In genomic region chr3:142863965-142864924, GRCh38 we compare ENCODE assay signal across 13 cellular contexts. TPM values are rescaled to one million over a fixed set of nuclear protein-coding genes. Genes with fewer than 3 reads are reported as not detected.
A peak's percentile ranks its signal among the peaks of the same experiment; 100 is the strongest.
DNase-seq lines count a peak whose midpoint lies in the region; ATAC-seq and TF ChIP-seq lines count a peak whose summit lies in the region.
"Had no signal": no experiment of that assay in that cellular context is flagged by ENCODE, and none has a peak within 500 bp of the region (broad histone marks: within the 10 kb centered on the region; RNA-seq: fewer than 3 reads in every experiment).

No MANE protein-coding gene starts in this region.

- CTCF ChIA-PET in PC-9 (lab: Charles Lee) = no interaction called here

- no peaks in the 10 kb centered on the region for H4K20me1 ChIP-seq in PC-9 (ENCODE audit: insufficient read depth)
- H4K20me1 ChIP-seq: BLaER1 treated with 17β-estradiol and CSF1 and Interleukin-3, amounts not matched to agents 10 nM and 100 nM had no signal

- H3K36me3 ChIP-seq in HUES64 (ENCODE audit: insufficient read depth, low read length) (no peaks in the 10 kb centered on the region), PC-9 (ENCODE audit: low read depth) (no peaks in the 10 kb centered on the region)
- H3K36me3 ChIP-seq: BLaER1 treated with 17β-estradiol and CSF1 and Interleukin-3, amounts not matched to agents 10 nM and 100 nM had no signal

- H3K9me3 ChIP-seq in HUES64 (ENCODE audit: insufficient read depth, low read depth, low read length) (no peaks in the 10 kb centered on the region), PC-9 (ENCODE audit: insufficient read depth, low read depth) (no peaks in the 10 kb centered on the region)
- H3K9me3 ChIP-seq: BLaER1 treated with 17β-estradiol and CSF1 and Interleukin-3, amounts not matched to agents 10 nM and 100 nM had no signal

- no peaks in the 10 kb centered on the region for H3K9me2 ChIP-seq in PC-9 (ENCODE audit: insufficient read depth)

- H3K27me3 ChIP-seq in HUES64 (ENCODE audit: insufficient read depth, low read length) (no peaks in the 10 kb centered on the region), PC-9 (ENCODE audit: insufficient read depth, low read depth) (no peaks in the 10 kb centered on the region)
- H3K27me3 ChIP-seq: BLaER1 treated with 17β-estradiol and CSF1 and Interleukin-3, amounts not matched to agents 10 nM and 100 nM had no signal

- H3K4me1 ChIP-seq in HUES64 (ENCODE audit: insufficient read depth, low read length) (peaks cover 61% of the 10 kb centered on the region), PC-9 (replicated peaks; ENCODE audit: insufficient read depth) (peaks cover 41% of the 10 kb centered on the region)

- H3K79me2 ChIP-seq in PC-9 (ENCODE audit: low read depth) = no peaks in the 10 kb centered on the region

- peak overlapping the region; percentile 77 for H3K4me2 ChIP-seq in PC-9

- TF ChIP-seq CTCF in PC-9 (conservative IDR thresholded peaks at IDR 0.05) = no peak

- H3K27ac ChIP-seq in HUES64 (ENCODE audit: low read depth, low read length) (peak overlapping the region; percentile 88; the same call in 1 of the 2 replicates), PC-9 (peak overlapping the region; percentile 61)
- H3K27ac ChIP-seq: BLaER1 treated with 17β-estradiol and CSF1 and Interleukin-3, amounts not matched to agents 10 nM and 100 nM had no signal

- intact Hi-C loops in PC-9 (cut with micrococcal nuclease; ENCODE audit: unreplicated experiment) = no loop called here

- peak; percentile 94 for DNase-seq in DMS 273 (lab: John Stamatoyannopoulos, UW; ENCODE audit: unreplicated experiment)
- DNase-seq in PC-9 = no peak
- no peak for DNase-seq in NCI-H1048 (lab: John Stamatoyannopoulos, UW)
- DNase-seq: activated gamma-delta T cell; GF-D8; stimulated activated naive CD4-positive, alpha-beta T cell; T-cell had no signal

- H3K4me3 ChIP-seq in HUES64 (ENCODE audit: low read length) (no peak overlapping the region), PC-9 (peak overlapping the region; percentile 30; the same call in 1 of the 2 replicates)
- H3K4me3 ChIP-seq: BLaER1 treated with 17β-estradiol and CSF1 and Interleukin-3, amounts not matched to agents 10 nM and 100 nM had no signal

- POLR2A ChIA-PET in PC-9 (lab: Charles Lee; ENCODE audit: unreplicated experiment) = interaction anchor here (0.6 kb wide), 1 partner anchor 49 kb away, joined by 4 read pairs; no protein-coding TSS in a partner anchor

- WGBS in HUES64 = 82% methylated on average over 7 of the region's 8 CpGs

- ATAC-seq in esophagus mucosa (peak; percentile 30), HG03565 (IDR thresholded peaks at IDR 0.05; ENCODE audit: unreplicated experiment) (no peak), GM21786 (IDR thresholded peaks at IDR 0.05; ENCODE audit: unreplicated experiment) (no peak), GM21723 (IDR thresholded peaks at IDR 0.05; ENCODE audit: unreplicated experiment) (no peak)
- ATAC-seq: T-cell had no signal

- BruUV-seq in PC-9 (replicated peaks; lab: Mats Ljungman, UMichigan) = no TSS peak

- H2AFZ ChIP-seq in PC-9 = no peak overlapping the region

- H3F3A ChIP-seq in PC-9 (ENCODE audit: insufficient read depth, low read depth) = peaks cover 17% of the 10 kb centered on the region

- no peak overlapping the region for H3K9ac ChIP-seq in HUES64 (ENCODE audit: low read depth, low read length)
- H3K9ac ChIP-seq: BLaER1 treated with 17β-estradiol and CSF1 and Interleukin-3, amounts not matched to agents 10 nM and 100 nM had no signal

RNA-seq across cellular contexts. Expression of gene PCOLCE2, which starts 24.6 kb away (rescaled TPM):
- polyA plus RNA-seq in HUES64 (2013, experiment 1 of 2) = 10.5 TPM
- 11.3 TPM for polyA plus RNA-seq in HUES64 (2013, experiment 2 of 2)
- 1.5 and 2.5 TPM in 2 replicates for total RNA-seq in PC-9 (2021)
- total RNA-seq in esophagus mucosa = 0.36 TPM
- total RNA-seq: T-cell had no signal
